In the genomic region with DNA sequence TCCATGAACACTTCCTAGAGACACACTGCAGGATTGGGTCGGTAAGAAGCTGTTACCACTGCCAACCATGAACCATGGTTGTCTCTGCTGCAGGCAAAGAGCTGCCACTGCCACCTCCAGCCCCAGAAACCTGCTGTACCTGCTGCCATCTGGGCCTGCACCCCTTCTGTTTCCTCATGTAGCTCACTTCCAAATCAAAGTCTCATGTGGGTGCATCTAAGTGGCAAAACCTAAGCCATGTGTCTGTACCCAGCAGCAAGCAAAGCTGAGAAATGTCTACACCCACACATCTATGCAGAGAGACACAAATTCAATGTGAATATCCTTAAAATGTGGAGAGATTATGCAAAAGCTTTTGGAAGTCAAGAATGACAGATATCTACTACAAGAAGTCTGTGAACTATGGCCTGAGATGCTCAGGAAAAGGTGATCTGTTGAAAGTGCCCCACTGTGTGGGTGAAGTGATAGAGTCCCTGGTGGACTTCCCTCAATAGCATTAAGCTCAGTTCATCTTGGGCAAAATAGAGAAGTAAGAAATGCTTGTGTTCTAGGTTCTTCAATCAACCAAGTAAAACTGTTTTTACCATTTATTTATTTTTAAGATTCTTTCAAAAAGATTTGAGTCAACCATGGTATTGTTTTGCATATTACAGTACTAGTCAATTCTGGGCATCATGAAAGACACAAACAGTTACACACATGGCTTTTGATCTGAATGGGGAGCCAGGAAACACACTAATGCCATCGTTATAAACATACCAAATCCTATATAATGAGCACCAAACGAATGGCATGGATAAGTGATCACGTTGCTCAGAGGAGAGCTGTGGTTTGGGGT, we compare ENCODE assay signal across 13 cellular contexts.
DNase-seq lines count a peak whose midpoint lies in the region; ATAC-seq and TF ChIP-seq lines count a peak whose summit lies in the region.
"Had no signal": no experiment of that assay in that cellular context is flagged by ENCODE, and none has a peak within 500 bp of the region (broad histone marks: within the 10 kb centered on the region; RNA-seq: fewer than 3 reads in every experiment).

No MANE protein-coding gene starts in this region.

- no peaks in the 10 kb centered on the region for H3K9me3 Mint-ChIP-seq in activated B cell treated with CpG ODN at 0.5 μM for 24 hours
- no peaks in the 10 kb centered on the region for H3K9me3 Mint-ChIP-seq in Calu3 (ENCODE audit: low read depth, unreplicated experiment)

- TF ChIP-seq CTCF in activated B cell treated with CpG ODN at 0.5 μM for 24 hours (IDR thresholded peaks at IDR 0.05) = no peak
- TF ChIP-seq CTCF in Calu3 (IDR thresholded peaks at IDR 0.05; ENCODE audit: unreplicated experiment) = no peak

- POLR2A ChIA-PET in activated B cell treated with CpG ODN at 0.5 μM for 24 hours (lab: Charles Lee) = interaction anchor here (0.6 to 0.7 kb wide), 2 partner anchors 9 to 54 kb away, joined by 3 to 4 read pairs; no protein-coding TSS in a partner anchor

- BruUV-seq in Calu3 (replicated peaks; lab: Mats Ljungman, UMichigan) = no TSS peak

- H3K36me3 Mint-ChIP-seq in activated B cell treated with CpG ODN at 0.5 μM for 24 hours (ENCODE audit: low read depth) = no peaks in the 10 kb centered on the region
- H3K36me3 Mint-ChIP-seq in Calu3 (ENCODE audit: insufficient read depth, unreplicated experiment) = no peaks in the 10 kb centered on the region

- H3K27ac Mint-ChIP-seq in activated B cell treated with CpG ODN at 0.5 μM for 24 hours (peak overlapping the region; percentile 64), Calu3 (ENCODE audit: unreplicated experiment) (no peak overlapping the region)

- ATAC-seq in GM19351 (IDR thresholded peaks at IDR 0.05; ENCODE audit: unreplicated experiment) (peak; percentile 75), HG03064 (IDR thresholded peaks at IDR 0.05; ENCODE audit: low read depth, unreplicated experiment) (peak; percentile 64), activated B cell treated with CpG ODN at 0.5 μM for 24 hours (ENCODE audit: low read depth) (peak; percentile 71), HG03354 (IDR thresholded peaks at IDR 0.05; ENCODE audit: poor library complexity, severe bottlenecking, unreplicated experiment) (no peak)
- ATAC-seq: foreskin keratinocyte, right cardiac atrium had no signal

- H3K4me1 Mint-ChIP-seq in activated B cell treated with CpG ODN at 0.5 μM for 24 hours (peaks cover 25% of the 10 kb centered on the region), Calu3 (ENCODE audit: low read depth, unreplicated experiment) (no peaks in the 10 kb centered on the region)

- DNase-seq in activated B cell treated with CpG ODN at 0.5 μM for 24 hours (no peak), HUDEP-2 (lab: John Stamatoyannopoulos, UW; ENCODE audit: unreplicated experiment in 76 of 76) (no peak), Calu3 (no peak)
- DNase-seq: activated CD4-positive, alpha-beta T cell treated with anti-CD3 and anti-CD28 coated beads for 1 hour; activated T-cell treated with anti-CD3 and anti-CD28 coated beads, Interleukin-2, amount 50 U/mL, for 48 hours; COR-L47; foreskin keratinocyte; NCI-H1694 treated with DMSO at 0.1 percent for 48 hours; right cardiac atrium had no signal

- H3K27me3 Mint-ChIP-seq in activated B cell treated with CpG ODN at 0.5 μM for 24 hours = no peaks in the 10 kb centered on the region
- H3K27me3 Mint-ChIP-seq in Calu3 (ENCODE audit: unreplicated experiment) = peaks cover 89% of the 10 kb centered on the region

- H3K27ac ChIP-seq in temporal lobe (ENCODE audit: low read depth, low read length) = peak overlapping the region; percentile 77
- H3K27ac ChIP-seq: foreskin keratinocyte had no signal

- CTCF ChIA-PET in activated B cell treated with CpG ODN at 0.5 μM for 24 hours (lab: Charles Lee) (interaction anchor here (0.9 kb wide), 1 partner anchor 137 kb away, joined by 3 read pairs; no protein-coding TSS in a partner anchor), Calu3 (lab: Charles Lee) (interaction anchor here (0.6 kb wide), 1 partner anchor 140 kb away, joined by 3 read pairs; no protein-coding TSS in a partner anchor)

- intact Hi-C loops in activated B cell treated with CpG ODN at 0.5 μM for 24 hours (cut with micrococcal nuclease) (loop anchor here (5.0 kb wide), 1 partner anchor 64 kb away; no protein-coding TSS in a partner anchor), Calu3 (cut with micrococcal nuclease; ENCODE audit: unreplicated experiment) (no loop called here)

- no peak overlapping the region for H3K4me3 Mint-ChIP-seq in activated B cell treated with CpG ODN at 0.5 μM for 24 hours
- no peak overlapping the region for H3K4me3 Mint-ChIP-seq in Calu3 (ENCODE audit: low read depth, unreplicated experiment)
